Comparison of ENCODE assay signal across 8 cellular contexts in genomic region chr2:69439480-69439879, GRCh38. TPM values are rescaled to one million over a fixed set of nuclear protein-coding genes. Genes with fewer than 3 reads are reported as not detected.
DNase-seq lines count a peak whose midpoint lies in the region; ATAC-seq and TF ChIP-seq lines count a peak whose summit lies in the region.
"Not testable (repeated sequence)": the region's sequence is repeated elsewhere in the genome, so short reads cannot be mapped to it uniquely, and the experiment has no call there.

No MANE protein-coding gene starts in this region.

- not testable (repeated sequence) for ATAC-seq in activated CD8-positive, alpha-beta T cell treated with anti-CD3 and anti-CD28 coated beads for 36 hours; memory B cell (ENCODE audit: low read depth); natural killer cell treated with Interleukin-12 subunit alpha and Interleukin-12 subunit beta and Interleukin-15 and Interleukin-18, amount 100 ng/mL, for 72 hours

- H3K27ac Mint-ChIP-seq in CD4-positive, alpha-beta memory T cell = peak overlapping the region; percentile 30 to 99 (median 89)
- H3K27ac Mint-ChIP-seq in IgD-negative memory B cell (peak overlapping the region in 2 of 3 donors; percentile 30 to 99), memory B cell (peak overlapping the region; percentile 99), type B pancreatic cell (peak overlapping the region; percentile 13)
- peak overlapping the region; percentile 27 for H3K27ac Mint-ChIP-seq in T-helper 2 cell treated with Interferon-gamma antibody and Interleukin-4, amounts not matched to agents 5 μg/mL and 100 μg/mL, for 36 hours
- H3K27ac Mint-ChIP-seq in activated CD8-positive, alpha-beta T cell treated with anti-CD3 and anti-CD28 coated beads for 36 hours = peak overlapping the region; percentile 32
- peak overlapping the region in 1 of 2 donors; percentile 92 for H3K27ac Mint-ChIP-seq in natural killer cell treated with Interleukin-12 subunit alpha and Interleukin-12 subunit beta and Interleukin-15 and Interleukin-18, amount 100 ng/mL, for 72 hours

- POLR2A ChIA-PET in CD4-positive, alpha-beta memory T cell (lab: Charles Lee; ENCODE audit: partially characterized antibody) = not testable (repeated sequence)
- POLR2A ChIA-PET in activated CD8-positive, alpha-beta T cell treated with anti-CD3 and anti-CD28 coated beads for 36 hours (lab: Charles Lee) = interaction anchor here (0.6 to 0.9 kb wide), 2 partner anchors 202 to 206 kb away, joined by 3 read pairs; no protein-coding TSS in a partner anchor

- peaks cover 32% of the 10 kb centered on the region for H3K4me1 ChIP-seq in CD4-positive, alpha-beta memory T cell (ENCODE audit: insufficient read depth, low read length)

- intact Hi-C loops in CD4-positive, alpha-beta memory T cell (cut with micrococcal nuclease) = loop anchor here (5.0 kb wide), 2 partner anchors 38 to 388 kb away; partner anchors contain the start of gene GMCL1
- intact Hi-C loops in activated CD8-positive, alpha-beta T cell treated with anti-CD3 and anti-CD28 coated beads for 36 hours (cut with micrococcal nuclease) = not testable (repeated sequence)

- not testable (repeated sequence) for H3K27me3 Mint-ChIP-seq in CD4-positive, alpha-beta memory T cell; IgD-negative memory B cell; T-helper 2 cell treated with Interferon-gamma antibody and Interleukin-4, amounts not matched to agents 5 μg/mL and 100 μg/mL, for 36 hours (ENCODE audit: low read depth); activated CD8-positive, alpha-beta T cell treated with anti-CD3 and anti-CD28 coated beads for 36 hours; memory B cell; natural killer cell treated with Interleukin-12 subunit alpha and Interleukin-12 subunit beta and Interleukin-15 and Interleukin-18, amount 100 ng/mL, for 72 hours; type B pancreatic cell

- not testable (repeated sequence) for H3K4me3 ChIP-seq in CD4-positive, alpha-beta memory T cell (ENCODE audit: low read length in 2 of 2)

- CTCF ChIA-PET in CD4-positive, alpha-beta memory T cell (lab: Charles Lee; ENCODE audit: partially characterized antibody) = not testable (repeated sequence)
- CTCF ChIA-PET in activated CD8-positive, alpha-beta T cell treated with anti-CD3 and anti-CD28 coated beads for 36 hours (lab: Charles Lee) = interaction anchor here (1.3 to 1.6 kb wide), 2 partner anchors 13 to 54 kb away, joined by 3 to 4 read pairs; no protein-coding TSS in a partner anchor

- DNase-seq in CD4-positive, alpha-beta memory T cell = peak in 4 of 5 donors; percentile 16 to 39 (median 26)
- DNase-seq in T-helper 2 cell treated with Interferon-gamma antibody and Interleukin-4, amounts not matched to agents 5 μg/mL and 100 μg/mL, for 36 hours (ENCODE audit: low spot score); memory B cell (ENCODE audit: low spot score in 2 of 2); natural killer cell treated with Interleukin-12 subunit alpha and Interleukin-12 subunit beta and Interleukin-15 and Interleukin-18, amount 100 ng/mL, for 72 hours (ENCODE audit: low spot score); type B pancreatic cell (ENCODE audit: extremely low spot score, unreplicated experiment): not testable (repeated sequence)
- peak; percentile 29 for DNase-seq in activated CD8-positive, alpha-beta T cell treated with anti-CD3 and anti-CD28 coated beads for 36 hours
- DNase-seq in central memory CD4-positive, alpha-beta T cell = peak; percentile 19

- not testable (repeated sequence) for H3K9me3 ChIP-seq in CD4-positive, alpha-beta memory T cell (ENCODE audit: control insufficient read depth in 1 of 2, low read length in 2 of 2)

- not testable (repeated sequence) for H3K36me3 ChIP-seq in CD4-positive, alpha-beta memory T cell (ENCODE audit: insufficient read depth, low read length)

- peaks cover 24 to 46% (median 31%) of the 10 kb centered on the region in 4 donors for H3K4me1 Mint-ChIP-seq in CD4-positive, alpha-beta memory T cell
- peaks cover 17 to 25% (median 18%) of the 10 kb centered on the region in 3 donors for H3K4me1 Mint-ChIP-seq in IgD-negative memory B cell
- peaks cover 20% of the 10 kb centered on the region for H3K4me1 Mint-ChIP-seq in T-helper 2 cell treated with Interferon-gamma antibody and Interleukin-4, amounts not matched to agents 5 μg/mL and 100 μg/mL, for 36 hours (ENCODE audit: low read depth)
- H3K4me1 Mint-ChIP-seq in activated CD8-positive, alpha-beta T cell treated with anti-CD3 and anti-CD28 coated beads for 36 hours (ENCODE audit: low read depth) = peaks cover 25% of the 10 kb centered on the region
- peaks cover 17% of the 10 kb centered on the region for H3K4me1 Mint-ChIP-seq in memory B cell
- H3K4me1 Mint-ChIP-seq in natural killer cell treated with Interleukin-12 subunit alpha and Interleukin-12 subunit beta and Interleukin-15 and Interleukin-18, amount 100 ng/mL, for 72 hours (ENCODE audit: low read depth in 2 of 2) = peaks cover 22 to 25% of the 10 kb centered on the region in 2 donors
- peaks cover 21% of the 10 kb centered on the region for H3K4me1 Mint-ChIP-seq in type B pancreatic cell (ENCODE audit: unreplicated experiment)

- H3K27ac ChIP-seq in CD4-positive, alpha-beta memory T cell (ENCODE audit: low read depth, low read length) = not testable (repeated sequence)

- H3K36me3 Mint-ChIP-seq in CD4-positive, alpha-beta memory T cell = peaks cover 3 to 16% of the 10 kb centered on the region in 2 donors
- not testable (repeated sequence) for H3K36me3 Mint-ChIP-seq in IgD-negative memory B cell; T-helper 2 cell treated with Interferon-gamma antibody and Interleukin-4, amounts not matched to agents 5 μg/mL and 100 μg/mL, for 36 hours (ENCODE audit: low read depth); memory B cell; natural killer cell treated with Interleukin-12 subunit alpha and Interleukin-12 subunit beta and Interleukin-15 and Interleukin-18, amount 100 ng/mL, for 72 hours; type B pancreatic cell
- peaks cover 14% of the 10 kb centered on the region for H3K36me3 Mint-ChIP-seq in activated CD8-positive, alpha-beta T cell treated with anti-CD3 and anti-CD28 coated beads for 36 hours (ENCODE audit: low read depth)

- peak overlapping the region in 4 of 8 donors; percentile 18 to 70 (median 42) for H3K4me3 Mint-ChIP-seq in CD4-positive, alpha-beta memory T cell
- H3K4me3 Mint-ChIP-seq in IgD-negative memory B cell (peak overlapping the region in 2 of 4 donors; percentile 50 to 99), type B pancreatic cell (peak overlapping the region; percentile 44)
- not testable (repeated sequence) for H3K4me3 Mint-ChIP-seq in T-helper 2 cell treated with Interferon-gamma antibody and Interleukin-4, amounts not matched to agents 5 μg/mL and 100 μg/mL, for 36 hours; activated CD8-positive, alpha-beta T cell treated with anti-CD3 and anti-CD28 coated beads for 36 hours; memory B cell
- peak overlapping the region; percentile 13 for H3K4me3 Mint-ChIP-seq in natural killer cell treated with Interleukin-12 subunit alpha and Interleukin-12 subunit beta and Interleukin-15 and Interleukin-18, amount 100 ng/mL, for 72 hours

- not testable (repeated sequence) for TF ChIP-seq CTCF in activated CD8-positive, alpha-beta T cell treated with anti-CD3 and anti-CD28 coated beads for 36 hours (IDR thresholded peaks at IDR 0.05); type B pancreatic cell (conservative IDR thresholded peaks at IDR 0.05)

- not testable (repeated sequence) for H3K9me3 Mint-ChIP-seq in CD4-positive, alpha-beta memory T cell; IgD-negative memory B cell; T-helper 2 cell treated with Interferon-gamma antibody and Interleukin-4, amounts not matched to agents 5 μg/mL and 100 μg/mL, for 36 hours; activated CD8-positive, alpha-beta T cell treated with anti-CD3 and anti-CD28 coated beads for 36 hours; memory B cell; natural killer cell treated with Interleukin-12 subunit alpha and Interleukin-12 subunit beta and Interleukin-15 and Interleukin-18, amount 100 ng/mL, for 72 hours; type B pancreatic cell

- H3K27me3 ChIP-seq in CD4-positive, alpha-beta memory T cell (ENCODE audit: insufficient read depth, low read length) = not testable (repeated sequence)

RNA-seq across cellular contexts. Expression of gene NFU1, which starts 2.2 kb away (rescaled TPM):
- 10 to 100 TPM; 23.9 to 27.0 TPM for total RNA-seq in CD4-positive, alpha-beta memory T cell
- polyA plus RNA-seq in CD4-positive, alpha-beta memory T cell = 10 to 100 TPM; 65.4 to 96.1 TPM
- polyA plus RNA-seq in IgD-negative memory B cell = 87.2 TPM
- total RNA-seq in activated CD8-positive, alpha-beta T cell treated with anti-CD3 and anti-CD28 coated beads for 36 hours = 10 to 100 TPM; 41.0 to 46.2 TPM
- 10 to 100 TPM; 25.3 to 34.6 TPM for total RNA-seq in natural killer cell treated with Interleukin-12 subunit alpha and Interleukin-12 subunit beta and Interleukin-15 and Interleukin-18, amount 100 ng/mL, for 72 hours
- 33.3 and 34.0 TPM in 2 replicates for total RNA-seq in type B pancreatic cell (ENCODE audit: low replicate concordance)

RNA-seq across cellular contexts. Expression of gene GFPT1, which starts 52.5 kb away (rescaled TPM):
- total RNA-seq in CD4-positive, alpha-beta memory T cell = 10 to 100 TPM; 23.1 to 25.8 TPM
- polyA plus RNA-seq in CD4-positive, alpha-beta memory T cell = 10 to 100 TPM in 1 of 2 donors, 1 to 10 TPM in 1; 8.4 to 14.5 TPM
- polyA plus RNA-seq in IgD-negative memory B cell = 6.4 TPM
- 10 to 100 TPM; 37.8 to 38.0 TPM for total RNA-seq in activated CD8-positive, alpha-beta T cell treated with anti-CD3 and anti-CD28 coated beads for 36 hours
- total RNA-seq in natural killer cell treated with Interleukin-12 subunit alpha and Interleukin-12 subunit beta and Interleukin-15 and Interleukin-18, amount 100 ng/mL, for 72 hours = 10 to 100 TPM; 46.7 to 50.5 TPM
- total RNA-seq in type B pancreatic cell (ENCODE audit: low replicate concordance) = 46.0 and 83.6 TPM in 2 replicates
